2 cellular contexts compared by ENCODE assay signal in genomic region chr2:145194671-145195070, GRCh38.
TF ChIP-seq lines count a peak whose summit lies in the region.

No MANE protein-coding gene starts in this region.

TF ChIP-seq in IMR-90, 13 proteins besides CTCF, POLR2A, EP300 and RAD21:
- no peak for TF ChIP-seq ELK1 (IDR thresholded peaks at IDR 0.05; ENCODE audit: borderline replicate concordance, low read depth, low read length)
- TF ChIP-seq BHLHE40 (IDR thresholded peaks at IDR 0.05; ENCODE audit: low read depth, low read length) = no peak
- TF ChIP-seq SMC3 (IDR thresholded peaks at IDR 0.05; ENCODE audit: low read depth, low read length) = no peak
- no peak for TF ChIP-seq CEBPB (IDR thresholded peaks at IDR 0.05; ENCODE audit: low read depth, low read length)
- TF ChIP-seq, protein P1, sequence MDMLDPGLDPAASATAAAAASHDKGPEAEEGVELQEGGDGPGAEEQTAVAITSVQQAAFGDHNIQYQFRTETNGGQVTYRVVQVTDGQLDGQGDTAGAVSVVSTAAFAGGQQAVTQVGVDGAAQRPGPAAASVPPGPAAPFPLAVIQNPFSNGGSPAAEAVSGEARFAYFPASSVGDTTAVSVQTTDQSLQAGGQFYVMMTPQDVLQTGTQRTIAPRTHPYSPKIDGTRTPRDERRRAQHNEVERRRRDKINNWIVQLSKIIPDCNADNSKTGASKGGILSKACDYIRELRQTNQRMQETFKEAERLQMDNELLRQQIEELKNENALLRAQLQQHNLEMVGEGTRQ (IDR thresholded peaks at IDR 0.05; ENCODE audit: low read depth, low read length) = no peak
- no peak for TF ChIP-seq FOS (IDR thresholded peaks at IDR 0.05; ENCODE audit: low read depth, low read length)
- no peak for TF ChIP-seq CHD1 (IDR thresholded peaks at IDR 0.05; ENCODE audit: low read depth, low read length)
- TF ChIP-seq NFE2L2 (IDR thresholded peaks at IDR 0.05; ENCODE audit: low read depth, low read length) = no peak

TF ChIP-seq in K562, 482 proteins besides CTCF, POLR2A, EP300 and RAD21:
- TF ChIP-seq NRF1 (conservative IDR thresholded peaks at IDR 0.05 in 1 of 2, IDR thresholded peaks at IDR 0.05 in 1 of 2) (0 out of 4 replicates have a peak, but pooled peaks of 1 of the 2 experiments have one; percentile 27), STAG1 (CRISPR knock-in tag; IDR thresholded peaks at IDR 0.05; ENCODE audit: borderline replicate concordance) (no peak), ZNF583 (CRISPR knock-in tag; IDR thresholded peaks at IDR 0.05) (no peak), SP1 (CRISPR knock-in tag; IDR thresholded peaks at IDR 0.05) (no peak), ZBTB40 (IDR thresholded peaks at IDR 0.05) (peak; percentile 96), ZBTB40 (CRISPR knock-in tag; IDR thresholded peaks at IDR 0.05) (peak; percentile 93), MEIS2 (IDR thresholded peaks at IDR 0.05; ENCODE audit: partially characterized antibody) (peak; percentile 51), PKNOX1 (IDR thresholded peaks at IDR 0.05) (peak; percentile 55; the same call in 1 of the 2 replicates)
